In the genomic region with DNA sequence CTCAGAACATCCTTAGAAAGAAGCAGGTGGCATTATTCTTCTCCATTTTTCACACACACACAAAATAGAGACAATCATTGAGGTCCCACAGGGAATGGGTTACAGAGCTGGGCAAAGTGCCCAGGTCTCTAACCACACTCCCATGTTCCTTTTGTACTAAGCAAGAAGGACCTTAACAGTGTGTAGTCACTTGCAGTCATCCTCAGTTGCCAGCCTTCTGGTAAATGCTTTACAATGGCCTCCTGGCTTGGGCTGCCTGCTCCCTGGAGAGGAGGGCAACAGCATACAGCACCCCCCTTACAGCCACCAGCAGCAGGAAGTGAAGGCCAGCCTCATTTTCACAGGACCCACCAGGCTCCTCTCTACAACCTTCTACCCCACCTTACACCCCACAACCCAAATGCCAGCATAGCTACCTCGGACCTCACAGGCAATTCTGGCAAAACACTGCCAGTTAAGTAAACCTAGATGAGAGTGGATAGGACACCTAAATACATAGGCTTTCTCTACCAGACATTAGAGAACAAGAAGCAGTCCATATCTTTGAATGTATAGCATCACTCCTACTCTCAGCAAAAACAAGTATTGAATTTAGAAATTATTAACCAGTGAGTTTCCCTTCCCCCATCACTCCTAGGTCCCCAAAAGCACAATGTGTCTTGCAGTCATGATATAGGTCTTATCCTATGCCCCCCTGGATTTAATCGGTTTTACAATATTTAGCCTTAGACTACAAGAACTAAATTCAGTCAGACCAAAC, we compare ENCODE assay signal across 8 cellular contexts.
DNase-seq lines count a peak whose midpoint lies in the region; ATAC-seq and TF ChIP-seq lines count a peak whose summit lies in the region.

No MANE protein-coding gene starts in this region.

- TF ChIP-seq CTCF in heart right ventricle (IDR thresholded peaks at IDR 0.05) (no peak), right atrium auricular region (IDR thresholded peaks at IDR 0.05) (no peak), brain microvascular endothelial cell (IDR thresholded peaks at IDR 0.05; ENCODE audit: low read depth, low read length, missing control alignments) (no peak), Peyer's patch (IDR thresholded peaks at IDR 0.05) (no peak)

- H3K27me3 ChIP-seq in heart right ventricle (no peaks in the 10 kb centered on the region), right atrium auricular region (no peaks in the 10 kb centered on the region), brain microvascular endothelial cell (replicated peaks) (no peaks in the 10 kb centered on the region), Peyer's patch (no peaks in the 10 kb centered on the region)

- peaks cover 0 to 18% (median 0%) of the 10 kb centered on the region in 9 donors for H3K36me3 ChIP-seq in heart right ventricle
- no peaks in the 10 kb centered on the region for H3K36me3 ChIP-seq in right atrium auricular region
- peaks cover 3% of the 10 kb centered on the region for H3K36me3 ChIP-seq in brain microvascular endothelial cell (replicated peaks)
- H3K36me3 ChIP-seq in Peyer's patch, result peaks cover 0 to 6% (median 0%) of the 10 kb centered on the region in 3 donors

- DNase-seq in heart right ventricle, result no peak
- DNase-seq in right atrium auricular region (ENCODE audit: low spot score), result no peak
- peak; percentile 74 for DNase-seq in LHCN-M2 (ENCODE audit: low read depth)
- peak; percentile 44 for DNase-seq in brain microvascular endothelial cell
- DNase-seq in stromal cell of bone marrow (ENCODE audit: low read depth), result peak; percentile 17
- no peak for DNase-seq in Peyer's patch
- no peak for DNase-seq in germinal center (ENCODE audit: low spot score)
- no peak for DNase-seq in AG08396 (ENCODE audit: low spot score)

- in situ Hi-C loops in brain microvascular endothelial cell (cut with HindIII; ENCODE audit: low pct_ligation_motif_present, low sequenced_read_pairs), result no loop called here

- H3K4me1 ChIP-seq in heart right ventricle (peaks cover 0 to 40% (median 20%) of the 10 kb centered on the region in 9 donors), right atrium auricular region (peaks cover 0 to 13% of the 10 kb centered on the region in 2 donors), Peyer's patch (no peaks in the 10 kb centered on the region)

- 89 to 91% methylated on average over 2 of the region's 2 CpGs for WGBS in heart right ventricle, 2 donors

- peak in 5 of 8 donors; percentile 33 to 63 (median 52) for ATAC-seq in heart right ventricle

- H3K9me3 ChIP-seq in heart right ventricle (no peaks in the 10 kb centered on the region), right atrium auricular region (no peaks in the 10 kb centered on the region), Peyer's patch (no peaks in the 10 kb centered on the region)

- no peak overlapping the region for H3K4me3 ChIP-seq in heart right ventricle
- no peak overlapping the region for H3K4me3 ChIP-seq in right atrium auricular region
- H3K4me3 ChIP-seq in brain microvascular endothelial cell (ENCODE audit: low read depth, low read length), result no peak overlapping the region
- no peak overlapping the region for H3K4me3 ChIP-seq in Peyer's patch

- intact Hi-C loops in heart right ventricle (cut with DNase I), result no loop called here

- TF ChIP-seq POLR2A in Peyer's patch (IDR thresholded peaks at IDR 0.05), result no peak

- H3K27ac ChIP-seq in heart right ventricle (no peak overlapping the region), right atrium auricular region (no peak overlapping the region), brain microvascular endothelial cell (no peak overlapping the region), Peyer's patch (no peak overlapping the region)

Comparison
In these comparisons a context has a peak if more than half of its experiments do, and no peak if none do; other contexts are left out.
1. DNase-seq: peak in LHCN-M2 (single experiment), brain microvascular endothelial cell (single experiment) and stromal cell of bone marrow (single experiment); none in heart right ventricle (0 of 2), right atrium auricular region (single experiment), Peyer's patch (0 of 3), germinal center (single experiment) and AG08396 (single experiment).